In genomic region chr18:3608488-3608887, GRCh38 we compare ENCODE assay signal across 1 cellular context.
TF ChIP-seq lines count a peak whose summit lies in the region.

No MANE protein-coding gene starts in this region.

TF ChIP-seq in H1, 55 proteins besides CTCF, POLR2A, EP300 and RAD21:
- no peak for TF ChIP-seq TBP (IDR thresholded peaks at IDR 0.05; ENCODE audit: low read depth, low read length)
- no peak for TF ChIP-seq GTF2F1 (IDR thresholded peaks at IDR 0.05; ENCODE audit: borderline replicate concordance, low read depth, low read length)
- TF ChIP-seq PHF8 (conservative IDR thresholded peaks at IDR 0.05; ENCODE audit: low read depth, low read length): no peak
- TF ChIP-seq KDM4A (IDR thresholded peaks at IDR 0.05; ENCODE audit: low read depth, low read length, severe bottlenecking): no peak
- no peak for TF ChIP-seq SIX5 (IDR thresholded peaks at IDR 0.05; ENCODE audit: low read depth, low read length)
- TF ChIP-seq E2F6 (IDR thresholded peaks at IDR 0.05): no peak
